Comparison of ENCODE assay signal across 9 cellular contexts in genomic region chr2:43609304-43609883, GRCh38. TPM values are rescaled to one million over a fixed set of nuclear protein-coding genes. Genes with fewer than 3 reads are reported as not detected.
DNase-seq lines count a peak whose midpoint lies in the region; ATAC-seq and TF ChIP-seq lines count a peak whose summit lies in the region.
"Had no signal": no experiment of that assay in that cellular context is flagged by ENCODE, and none has a peak within 500 bp of the region (broad histone marks: within the 10 kb centered on the region; RNA-seq: fewer than 3 reads in every experiment).

No MANE protein-coding gene starts in this region.

- H3K4me3 ChIP-seq in Caco-2 (ENCODE audit: low read depth, low read length): no peak overlapping the region

- H3K27me3 Mint-ChIP-seq in Caco-2 (ENCODE audit: insufficient read depth, unreplicated experiment): peaks cover 2% of the 10 kb centered on the region
- H3K27me3 Mint-ChIP-seq in nephron progenitor cell (ENCODE audit: low read depth, poor library complexity): peaks cover 4% of the 10 kb centered on the region

- ATAC-seq in GM21717 (IDR thresholded peaks at IDR 0.05; ENCODE audit: unreplicated experiment) (no peak), HG03039 (IDR thresholded peaks at IDR 0.05; ENCODE audit: unreplicated experiment) (no peak)

- H3K4me3 Mint-ChIP-seq in Caco-2 (ENCODE audit: unreplicated experiment) (no peak overlapping the region), nephron progenitor cell (no peak overlapping the region)
- H3K4me3 Mint-ChIP-seq: T-helper 1 cell treated with Interleukin-12 subunit alpha and Interleukin-12 subunit beta and Interleukin-4 antibody, amounts not matched to agents 30 μg/mL and 1 μg/mL, for 36 hours had no signal

- TF ChIP-seq CTCF in Caco-2 (IDR thresholded peaks at IDR 0.05; ENCODE audit: insufficient read depth in 1 of 2, low read depth in 1 of 2, low read length in 1 of 2, severe bottlenecking in 1 of 2, unreplicated experiment in 1 of 2): peak; percentile 73 to 88
- peak; percentile 65 for TF ChIP-seq CTCF in nephron progenitor cell (IDR thresholded peaks at IDR 0.05)

- H3K36me3 ChIP-seq in Caco-2 (ENCODE audit: control insufficient read depth, insufficient read depth, low read length): no peaks in the 10 kb centered on the region

- DNase-seq in Caco-2 (peak; percentile 56 to 74), GM19240 (ENCODE audit: insufficient read length, low spot score) (peak; percentile 7), NCI-H2029 treated with DMSO at 0.1 percent for 48 hours (lab: John Stamatoyannopoulos, UW) (peak; percentile 9), fibroblast of peridontal ligament (ENCODE audit: extremely low read depth) (peak; percentile 57), nephron progenitor cell (peak; percentile 49)
- peak; percentile 40 for DNase-seq in activated CD4-positive, alpha-beta T cell treated with anti-CD3 and anti-CD28 coated beads for 48 hours

- POLR2A ChIA-PET in Caco-2 (lab: Charles Lee): interaction anchor here (1.0 kb wide), 1 partner anchor 14 kb away, joined by 3 read pairs; the partner anchor contains the start of gene THADA

- H3K27ac Mint-ChIP-seq in Caco-2 (ENCODE audit: unreplicated experiment) (no peak overlapping the region), nephron progenitor cell (no peak overlapping the region)
- H3K27ac Mint-ChIP-seq: T-helper 1 cell treated with Interleukin-12 subunit alpha and Interleukin-12 subunit beta and Interleukin-4 antibody, amounts not matched to agents 30 μg/mL and 1 μg/mL, for 36 hours had no signal

- H3K9me3 Mint-ChIP-seq in Caco-2 (ENCODE audit: unreplicated experiment) (no peaks in the 10 kb centered on the region), nephron progenitor cell (no peaks in the 10 kb centered on the region)
- H3K9me3 Mint-ChIP-seq: T-helper 1 cell treated with Interleukin-12 subunit alpha and Interleukin-12 subunit beta and Interleukin-4 antibody, amounts not matched to agents 30 μg/mL and 1 μg/mL, for 36 hours had no signal

- H3K4me1 ChIP-seq in Caco-2: no peaks in the 10 kb centered on the region

- H3K4me1 Mint-ChIP-seq in Caco-2 (ENCODE audit: low read depth, unreplicated experiment): peaks cover 18% of the 10 kb centered on the region
- H3K4me1 Mint-ChIP-seq in nephron progenitor cell: peaks cover 61% of the 10 kb centered on the region

- no peaks in the 10 kb centered on the region for H3K36me3 Mint-ChIP-seq in Caco-2 (ENCODE audit: insufficient read depth, unreplicated experiment)
- H3K36me3 Mint-ChIP-seq in nephron progenitor cell (ENCODE audit: low read depth): no peaks in the 10 kb centered on the region

- no peaks in the 10 kb centered on the region for H3K9me3 ChIP-seq in Caco-2

- no peaks in the 10 kb centered on the region for H3K27me3 ChIP-seq in Caco-2 (replicated peaks; ENCODE audit: control insufficient read depth, insufficient read depth, low read length)

- BruUV-seq in Caco-2 (replicated peaks; lab: Mats Ljungman, UMichigan): no TSS peak

- intact Hi-C loops in Caco-2 (cut with micrococcal nuclease; ENCODE audit: unreplicated experiment): loop anchor here (1.0 kb wide), 2 partner anchors 13 to 782 kb away; partner anchors contain the start of gene THADA

- CTCF ChIA-PET in Caco-2 (lab: Charles Lee): no interaction called here

RNA-seq across cellular contexts. Expression of gene THADA, which starts 13.6 kb away (rescaled TPM):
- 33.8 and 35.3 TPM in 2 replicates for total RNA-seq in Caco-2 (2022)

RNA-seq across cellular contexts. Expression of gene PLEKHH2, which starts 27.7 kb away (rescaled TPM):
- 0.28 and 1.5 TPM in 2 replicates for total RNA-seq in Caco-2 (2022)

Comparison
In these comparisons a context has a peak if more than half of its experiments do, and no peak if none do; other contexts are left out.
1. DNase-seq: peak in every context shown above with its lines; median percentile 65 in Caco-2; 57 in fibroblast of peridontal ligament; 49 in nephron progenitor cell; 40 in activated CD4-positive, alpha-beta T cell treated with anti-CD3 and anti-CD28 coated beads for 48 hours; 9 in NCI-H2029 treated with DMSO at 0.1 percent for 48 hours; 7 in GM19240.